In the genomic region with DNA sequence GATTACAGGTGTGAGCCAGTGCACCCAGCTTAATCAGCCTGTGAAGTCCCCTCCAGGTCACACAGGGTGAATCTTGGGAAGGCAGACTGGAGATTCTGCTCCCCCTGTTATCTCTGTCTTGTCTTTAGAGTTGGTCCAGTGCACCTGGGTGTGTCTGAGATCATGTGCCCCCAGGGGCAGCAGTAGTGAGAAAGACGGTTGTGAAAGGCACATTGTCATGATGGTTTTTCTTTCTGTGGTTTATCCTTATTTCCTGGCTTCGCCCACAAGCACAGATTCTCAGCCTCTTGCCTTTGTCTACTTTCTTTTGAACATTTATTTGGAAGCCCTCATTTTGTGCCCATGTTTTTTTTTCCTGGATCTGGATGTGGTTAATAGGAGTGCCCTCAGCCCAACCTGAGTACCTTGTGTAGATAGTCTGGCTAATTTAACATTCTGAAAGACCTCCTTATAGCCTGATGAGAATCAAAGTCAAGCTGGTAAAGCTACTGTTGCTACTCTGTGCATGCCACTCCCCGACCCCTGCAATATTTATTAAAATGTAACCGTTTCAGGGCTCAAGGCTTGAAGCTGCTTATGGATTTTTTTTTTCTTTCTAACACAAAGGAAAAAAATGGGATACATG, we compare ENCODE assay signal across 9 cellular contexts. TPM values are rescaled to one million over a fixed set of nuclear protein-coding genes. Genes with fewer than 3 reads are reported as not detected.
DNase-seq lines count a peak whose midpoint lies in the region; ATAC-seq and TF ChIP-seq lines count a peak whose summit lies in the region.
"Had no signal": no experiment of that assay in that cellular context is flagged by ENCODE, and none has a peak within 500 bp of the region (broad histone marks: within the 10 kb centered on the region; RNA-seq: fewer than 3 reads in every experiment).

No MANE protein-coding gene starts in this region.

- H3K4me1 ChIP-seq in DND-41 (ENCODE audit: insufficient read depth, low read length) (peaks cover 100% of the 10 kb centered on the region), SK-N-SH (ENCODE audit: control insufficient read depth in 1 of 2, insufficient read depth in 2 of 2, low read depth in 1 of 2, low read length in 1 of 2) (peaks cover 14 to 18% of the 10 kb centered on the region in 2 experiments; a peak in 3 of 4 replicates)

- H3K4me1 Mint-ChIP-seq in activated naive CD8-positive, alpha-beta T cell treated with anti-CD3 and anti-CD28 coated beads, Interleukin-2, amount 50 U/mL, for 24 hours, result peaks cover 29% of the 10 kb centered on the region

- H3K4me3 ChIP-seq in DND-41 (ENCODE audit: low read depth in 1 of 2, low read length in 2 of 2) (peak overlapping the region in 1 of 2 experiments; percentile 37; a peak in 2 of 4 replicates), SK-N-SH (ENCODE audit: low read depth in 2 of 2, low read length in 1 of 2) (no peak overlapping the region)

- peaks cover 15% of the 10 kb centered on the region for H3K36me3 Mint-ChIP-seq in activated naive CD8-positive, alpha-beta T cell treated with anti-CD3 and anti-CD28 coated beads, Interleukin-2, amount 50 U/mL, for 24 hours (ENCODE audit: low read depth)

- WGBS in SK-N-SH (ENCODE audit: low lambda C conversion rate), result 88% methylated on average over 4 of the region's 4 CpGs

- peak overlapping the region; percentile 53 for H3K9ac ChIP-seq in DND-41 (ENCODE audit: low read depth, low read length)
- no peak overlapping the region for H3K9ac ChIP-seq in SK-N-SH

- ATAC-seq in DND-41 (ENCODE audit: insufficient read depth, low read depth) (peak; percentile 77), GM21390 (IDR thresholded peaks at IDR 0.05; ENCODE audit: unreplicated experiment) (peak; percentile 77)
- peak; percentile 70 for ATAC-seq in activated naive CD8-positive, alpha-beta T cell treated with anti-CD3 and anti-CD28 coated beads, Interleukin-2, amount 50 U/mL, for 24 hours
- ATAC-seq: HCT116 had no signal

- no peak overlapping the region for H3K4me3 Mint-ChIP-seq in activated naive CD8-positive, alpha-beta T cell treated with anti-CD3 and anti-CD28 coated beads, Interleukin-2, amount 50 U/mL, for 24 hours

- H3K9me2 ChIP-seq in SK-N-SH, result no peaks in the 10 kb centered on the region

- H3K36me3 ChIP-seq in DND-41 (ENCODE audit: insufficient read depth, low read length), result peaks cover 14% of the 10 kb centered on the region; the same call in 1 of the 2 replicates
- no peaks in the 10 kb centered on the region for H3K36me3 ChIP-seq in SK-N-SH (replicated peaks in 1 of 2; ENCODE audit: control insufficient read depth in 1 of 2, insufficient read depth in 2 of 2, low read length in 1 of 2)

- peaks cover 90% of the 10 kb centered on the region for H3K79me2 ChIP-seq in DND-41 (ENCODE audit: insufficient read depth, low read length)
- H3K79me2 ChIP-seq in SK-N-SH (ENCODE audit: insufficient read depth), result peaks cover 86% of the 10 kb centered on the region

- no peaks in the 10 kb centered on the region for H3K27me3 ChIP-seq in DND-41 (ENCODE audit: insufficient read depth, low read length, poor library complexity)
- H3K27me3 ChIP-seq in SK-N-SH (ENCODE audit: insufficient read depth), result no peaks in the 10 kb centered on the region

- H3K9me3 ChIP-seq in DND-41 (ENCODE audit: insufficient read depth, low read length, severe bottlenecking), result no peaks in the 10 kb centered on the region
- no peaks in the 10 kb centered on the region for H3K9me3 ChIP-seq in SK-N-SH

- CTCF ChIA-PET in SK-N-SH (lab: Yijun Ruan, JAX), result interaction anchor here (0.7 kb wide), 1 partner anchor 8 kb away, joined by 4 read pairs; no protein-coding TSS in a partner anchor

- TF ChIP-seq EP300 in SK-N-SH (IDR thresholded peaks at IDR 0.05; ENCODE audit: borderline replicate concordance in 1 of 2, low read depth in 1 of 2, low read length in 1 of 2), result no peak

- H3K4me2 ChIP-seq in DND-41 (ENCODE audit: insufficient read depth, low read length), result peak overlapping the region; percentile 68
- H3K4me2 ChIP-seq in SK-N-SH, result no peak overlapping the region

- H4K20me1 ChIP-seq in DND-41 (ENCODE audit: insufficient read depth, low read length) (peaks cover 20% of the 10 kb centered on the region), SK-N-SH (ENCODE audit: insufficient read depth) (0 out of 2 replicates have a peak, but pooled peaks cover 4% of the 10 kb centered on the region)

- POLR2A ChIA-PET in SK-N-SH (lab: Yijun Ruan, JAX), result no interaction called here

- no peak overlapping the region for H2AFZ ChIP-seq in DND-41 (ENCODE audit: low read depth, low read length)
- H2AFZ ChIP-seq in SK-N-SH (ENCODE audit: low read depth), result no peak overlapping the region

- H3K9me3 Mint-ChIP-seq in activated naive CD8-positive, alpha-beta T cell treated with anti-CD3 and anti-CD28 coated beads, Interleukin-2, amount 50 U/mL, for 24 hours, result no peaks in the 10 kb centered on the region

- peak overlapping the region; percentile 97 for H3K27ac ChIP-seq in DND-41 (ENCODE audit: low read length)
- no peak overlapping the region; a peak in 1 of 4 replicates for H3K27ac ChIP-seq in SK-N-SH (ENCODE audit: low read depth in 2 of 2, low read length in 1 of 2)

- DNase-seq in DND-41, result peak; percentile 91
- peak; percentile 91 for DNase-seq in HT1080 (ENCODE audit: low read depth)
- no peak for DNase-seq in activated naive CD8-positive, alpha-beta T cell treated with anti-CD3 and anti-CD28 coated beads, Interleukin-2, amount 50 U/mL, for 24 hours
- DNase-seq in NCI-H510A treated with DMSO at 0.1 percent for 48 hours (lab: John Stamatoyannopoulos, UW), result no peak
- DNase-seq in SK-N-SH, result no peak
- no peak for DNase-seq in activated naive CD4-positive, alpha-beta T cell treated with Interleukin-2 at 50 U/mL for 16 hours
- DNase-seq in putamen (ENCODE audit: low spot score), result no peak

- TF ChIP-seq RAD21 in SK-N-SH (IDR thresholded peaks at IDR 0.05; ENCODE audit: low read length), result no peak

- H3K27ac Mint-ChIP-seq in activated naive CD8-positive, alpha-beta T cell treated with anti-CD3 and anti-CD28 coated beads, Interleukin-2, amount 50 U/mL, for 24 hours, result no peak overlapping the region

- no peaks in the 10 kb centered on the region for H3K27me3 Mint-ChIP-seq in activated naive CD8-positive, alpha-beta T cell treated with anti-CD3 and anti-CD28 coated beads, Interleukin-2, amount 50 U/mL, for 24 hours

- peaks cover 7% of the 10 kb centered on the region for H3F3A ChIP-seq in SK-N-SH (replicated peaks; ENCODE audit: insufficient read depth)

- TF ChIP-seq CTCF in DND-41 (IDR thresholded peaks at IDR 0.05; ENCODE audit: borderline replicate concordance, extremely low read depth, low read length, poor library complexity, severe bottlenecking), result no peak
- no peak for TF ChIP-seq CTCF in SK-N-SH (IDR thresholded peaks at IDR 0.05)

TF ChIP-seq in SK-N-SH, 30 proteins besides CTCF, POLR2A, EP300 and RAD21:
- no peak for TF ChIP-seq FOXJ3 (CRISPR knock-in tag; IDR thresholded peaks at IDR 0.05)
- no peak for TF ChIP-seq GABPA (IDR thresholded peaks at IDR 0.05; ENCODE audit: low read depth)
- no peak for TF ChIP-seq MXI1 (IDR thresholded peaks at IDR 0.05; ENCODE audit: low read depth, low read length)
- TF ChIP-seq RXRA (IDR thresholded peaks at IDR 0.05; ENCODE audit: borderline replicate concordance, low read depth), result no peak
- TF ChIP-seq, protein P1, sequence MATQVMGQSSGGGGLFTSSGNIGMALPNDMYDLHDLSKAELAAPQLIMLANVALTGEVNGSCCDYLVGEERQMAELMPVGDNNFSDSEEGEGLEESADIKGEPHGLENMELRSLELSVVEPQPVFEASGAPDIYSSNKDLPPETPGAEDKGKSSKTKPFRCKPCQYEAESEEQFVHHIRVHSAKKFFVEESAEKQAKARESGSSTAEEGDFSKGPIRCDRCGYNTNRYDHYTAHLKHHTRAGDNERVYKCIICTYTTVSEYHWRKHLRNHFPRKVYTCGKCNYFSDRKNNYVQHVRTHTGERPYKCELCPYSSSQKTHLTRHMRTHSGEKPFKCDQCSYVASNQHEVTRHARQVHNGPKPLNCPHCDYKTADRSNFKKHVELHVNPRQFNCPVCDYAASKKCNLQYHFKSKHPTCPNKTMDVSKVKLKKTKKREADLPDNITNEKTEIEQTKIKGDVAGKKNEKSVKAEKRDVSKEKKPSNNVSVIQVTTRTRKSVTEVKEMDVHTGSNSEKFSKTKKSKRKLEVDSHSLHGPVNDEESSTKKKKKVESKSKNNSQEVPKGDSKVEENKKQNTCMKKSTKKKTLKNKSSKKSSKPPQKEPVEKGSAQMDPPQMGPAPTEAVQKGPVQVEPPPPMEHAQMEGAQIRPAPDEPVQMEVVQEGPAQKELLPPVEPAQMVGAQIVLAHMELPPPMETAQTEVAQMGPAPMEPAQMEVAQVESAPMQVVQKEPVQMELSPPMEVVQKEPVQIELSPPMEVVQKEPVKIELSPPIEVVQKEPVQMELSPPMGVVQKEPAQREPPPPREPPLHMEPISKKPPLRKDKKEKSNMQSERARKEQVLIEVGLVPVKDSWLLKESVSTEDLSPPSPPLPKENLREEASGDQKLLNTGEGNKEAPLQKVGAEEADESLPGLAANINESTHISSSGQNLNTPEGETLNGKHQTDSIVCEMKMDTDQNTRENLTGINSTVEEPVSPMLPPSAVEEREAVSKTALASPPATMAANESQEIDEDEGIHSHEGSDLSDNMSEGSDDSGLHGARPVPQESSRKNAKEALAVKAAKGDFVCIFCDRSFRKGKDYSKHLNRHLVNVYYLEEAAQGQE (IDR thresholded peaks at IDR 0.05; ENCODE audit: low read depth, low read length), result no peak

RNA-seq across cellular contexts. Expression of a gene that starts 23.7 kb away (rescaled TPM):
- total RNA-seq in HT1080 (2014; rRNA removed; shearing (Covaris generic)), result 133 and 148 TPM in 2 replicates
- polyA plus RNA-seq in HT1080 (2015; cell fraction: cytosol; rRNA removed), result 75.8 and 80.1 TPM in 2 replicates
- 60.9 and 63.7 TPM in 2 replicates for polyA plus RNA-seq in HT1080 (2015; cell fraction: nucleus; rRNA removed)
- 50.1 and 53.7 TPM in 2 replicates for polyA plus RNA-seq in SK-N-SH (2012; rRNA removed)
- polyA plus RNA-seq in SK-N-SH (2012; cell fraction: cytosol; rRNA removed), result 40.5 and 49.8 TPM in 2 replicates
- polyA plus RNA-seq in SK-N-SH (2012; cell fraction: nucleus; rRNA removed), result 41.0 and 41.1 TPM in 2 replicates

Comparison
In these comparisons a context has a peak if more than half of its experiments do, and no peak if none do; other contexts are left out.
1. DNase-seq: peak in DND-41 (single experiment) and HT1080 (single experiment); none in activated naive CD8-positive, alpha-beta T cell treated with anti-CD3 and anti-CD28 coated beads, Interleukin-2, amount 50 U/mL, for 24 hours (single experiment), NCI-H510A treated with DMSO at 0.1 percent for 48 hours (single experiment), SK-N-SH (single experiment), activated naive CD4-positive, alpha-beta T cell treated with Interleukin-2 at 50 U/mL for 16 hours (single experiment) and putamen (single experiment).
2. Peak in every context shown above with its lines, with median percentiles within 50 percentile points of each other: ATAC-seq.